ENCODE assay signal across 13 cellular contexts in genomic region chr4:138734746-138735145, GRCh38.
DNase-seq lines count a peak whose midpoint lies in the region; ATAC-seq, FAIRE-seq and TF ChIP-seq lines count a peak whose summit lies in the region.
"Had no signal": no experiment of that assay in that cellular context is flagged by ENCODE, and none has a peak within 500 bp of the region (broad histone marks: within the 10 kb centered on the region; RNA-seq: fewer than 3 reads in every experiment).

No MANE protein-coding gene starts in this region.

- CTCF ChIA-PET in K562 (lab: Yijun Ruan, JAX; ENCODE audit: low intra/inter-chr PET ratio) = no interaction called here
- CTCF ChIA-PET in T-cell (lab: Charles Lee) = no interaction called here

- POLR2A ChIA-PET in K562 (lab: Yijun Ruan, JAX) (interaction anchor here (0.6 kb wide), 1 partner anchor 34 kb away, joined by 3 read pairs; no protein-coding TSS in a partner anchor), T-cell (lab: Charles Lee) (no interaction called here)

- no peak overlapping the region for H3K4me3 Mint-ChIP-seq in T-cell
- H3K4me3 Mint-ChIP-seq: activated naive CD4-positive, alpha-beta T cell treated with anti-CD3 and anti-CD28 coated beads, Interleukin-2, amount 50 U/mL, for 24 hours had no signal

- H2AFZ ChIP-seq in K562 (ENCODE audit: low read depth, low read length) (no peak overlapping the region), hepatocyte (no peak overlapping the region)

- no peak for TF ChIP-seq EP300 in K562 (IDR thresholded peaks at IDR 0.05; ENCODE audit: low read length)

- ATAC-seq in K562 (no peak), T-cell (replicated peaks in 1 of 4) (no peak), heart right ventricle (no peak)
- ATAC-seq: esophagus mucosa, mucosa of descending colon had no signal

- H3K4me2 ChIP-seq in K562 (ENCODE audit: insufficient read depth, low read length) (no peak overlapping the region), hepatocyte (no peak overlapping the region)

- TF ChIP-seq CTCF in K562 (IDR thresholded peaks at IDR 0.05 in 2 of 3, conservative IDR thresholded peaks at IDR 0.05 in 1 of 3; ENCODE audit: insufficient read depth in 2 of 3, low read depth in 1 of 3, low read length in 3 of 3) (no peak), hepatocyte (IDR thresholded peaks at IDR 0.05; ENCODE audit: poor library complexity) (no peak), heart right ventricle (IDR thresholded peaks at IDR 0.05) (no peak)

- no peak for FAIRE-seq in K562 (lab: Jason Lieb, UNC)

- TF ChIP-seq POLR2A in K562 (conservative IDR thresholded peaks at IDR 0.05) = no peak

- H3K4me3 ChIP-seq in K562 = no peak overlapping the region
- no peak overlapping the region for H3K4me3 ChIP-seq in hepatocyte
- no peak overlapping the region for H3K4me3 ChIP-seq in heart right ventricle
- H3K4me3 ChIP-seq: mucosa of descending colon had no signal

- H3K9me3 Mint-ChIP-seq in T-cell = peaks cover 0 to 6% (median 4%) of the 10 kb centered on the region in 3 donors
- H3K9me3 Mint-ChIP-seq: activated naive CD4-positive, alpha-beta T cell treated with anti-CD3 and anti-CD28 coated beads, Interleukin-2, amount 50 U/mL, for 24 hours had no signal

- H3K36me3 Mint-ChIP-seq in T-cell = no peaks in the 10 kb centered on the region
- H3K36me3 Mint-ChIP-seq: activated naive CD4-positive, alpha-beta T cell treated with anti-CD3 and anti-CD28 coated beads, Interleukin-2, amount 50 U/mL, for 24 hours had no signal

- in situ Hi-C loops in K562 (cut with MboI) = no loop called here

- H3K4me1 Mint-ChIP-seq in T-cell = no peaks in the 10 kb centered on the region
- H3K4me1 Mint-ChIP-seq: activated naive CD4-positive, alpha-beta T cell treated with anti-CD3 and anti-CD28 coated beads, Interleukin-2, amount 50 U/mL, for 24 hours had no signal

- no peak overlapping the region for H3K27ac Mint-ChIP-seq in T-cell
- H3K27ac Mint-ChIP-seq: activated naive CD4-positive, alpha-beta T cell treated with anti-CD3 and anti-CD28 coated beads, Interleukin-2, amount 50 U/mL, for 24 hours had no signal

- H3K4me1 ChIP-seq in K562 (replicated peaks in 1 of 2; ENCODE audit: control insufficient read depth in 2 of 2, insufficient read depth in 2 of 2, low read length in 2 of 2) (no peaks in the 10 kb centered on the region), hepatocyte (ENCODE audit: insufficient read depth) (no peaks in the 10 kb centered on the region), heart right ventricle (peaks cover 0 to 17% (median 0%) of the 10 kb centered on the region in 9 donors)

- no peak overlapping the region for H3K27ac ChIP-seq in K562 (ENCODE audit: extremely low read depth, low read depth, low read length)
- H3K27ac ChIP-seq in hepatocyte = no peak overlapping the region
- no peak overlapping the region for H3K27ac ChIP-seq in heart right ventricle
- H3K27ac ChIP-seq: WERI-Rb-1 had no signal

- intact Hi-C loops in K562 (cut with micrococcal nuclease) (no loop called here), heart right ventricle (cut with DNase I) (no loop called here)

- H3K9me1 ChIP-seq in K562 (ENCODE audit: control insufficient read depth, insufficient read depth, low read length) = no peaks in the 10 kb centered on the region

- H3K9me2 ChIP-seq in hepatocyte (replicated peaks; ENCODE audit: insufficient read depth) = no peaks in the 10 kb centered on the region

- H3K79me2 ChIP-seq in K562 (ENCODE audit: control insufficient read depth, insufficient read depth, low read length) = no peaks in the 10 kb centered on the region
- no peaks in the 10 kb centered on the region for H3K79me2 ChIP-seq in hepatocyte

- no TSS peak for BruUV-seq in K562 (replicated peaks; lab: Mats Ljungman, UMichigan)

- 0% methylated on average over 1 of the region's 1 CpG for WGBS in K562 (ENCODE audit: insufficient coverage, low coverage, missing lambda C conversion rate)
- WGBS in hepatocyte (ENCODE audit: low lambda C conversion rate, missing lambda C conversion rate) = 44% methylated on average over 1 of the region's 1 CpG
- 57 to 68% methylated on average over 1 of the region's 1 CpG for WGBS in heart right ventricle, 2 donors

- no peak for TF ChIP-seq RAD21 in K562 (CRISPR knock-in tag; conservative IDR thresholded peaks at IDR 0.05 in 1 of 2, IDR thresholded peaks at IDR 0.05 in 1 of 2)

- peaks cover 0 to 6% of the 10 kb centered on the region in 2 donors for H3K27me3 Mint-ChIP-seq in T-cell

- H3K9me3 ChIP-seq in K562 (replicated peaks; ENCODE audit: control insufficient read depth, insufficient read depth, low read depth, low read length) = no peaks in the 10 kb centered on the region
- H3K9me3 ChIP-seq in hepatocyte (ENCODE audit: low read depth) = no peaks in the 10 kb centered on the region
- no peaks in the 10 kb centered on the region for H3K9me3 ChIP-seq in heart right ventricle
- H3K9me3 ChIP-seq: mucosa of descending colon had no signal

- peaks cover 0 to 3% of the 10 kb centered on the region in 2 experiments; a peak in 1 of 5 replicates for H3K27me3 ChIP-seq in K562 (ENCODE audit: control insufficient read depth in 2 of 2, insufficient read depth in 2 of 2, low read length in 2 of 2)
- no peaks in the 10 kb centered on the region for H3K27me3 ChIP-seq in hepatocyte
- no peaks in the 10 kb centered on the region for H3K27me3 ChIP-seq in heart right ventricle

- H3K9ac ChIP-seq in K562 (ENCODE audit: insufficient read depth in 1 of 2, low read depth in 2 of 2, low read length in 2 of 2) = no peak overlapping the region

- no peaks in the 10 kb centered on the region for H3K36me3 ChIP-seq in K562 (ENCODE audit: control insufficient read depth, insufficient read depth, low read length)
- H3K36me3 ChIP-seq in hepatocyte (replicated peaks; ENCODE audit: insufficient read depth, low read depth) = no peaks in the 10 kb centered on the region
- no peaks in the 10 kb centered on the region for H3K36me3 ChIP-seq in heart right ventricle
- H3K36me3 ChIP-seq: WERI-Rb-1 had no signal

- peak; percentile 4 for DNase-seq in A172 (ENCODE audit: low spot score)
- DNase-seq in GM03348 (ENCODE audit: low spot score) = peak; percentile 29
- no peak for DNase-seq in K562 (ENCODE audit: extremely low read depth in 1 of 4, low spot score in 3 of 4)
- DNase-seq in hepatocyte (ENCODE audit: low spot score) = peak; percentile 11
- DNase-seq in T-cell = no peak
- no peak for DNase-seq in NCI-H510A (lab: John Stamatoyannopoulos, UW)
- DNase-seq in heart right ventricle = no peak
- no peak for DNase-seq in NCI-H774 (lab: John Stamatoyannopoulos, UW)
- DNase-seq: DMS153, WERI-Rb-1 had no signal

- no peaks in the 10 kb centered on the region for H4K20me1 ChIP-seq in K562 (replicated peaks; ENCODE audit: control insufficient read depth, insufficient read depth, low read length)
- H4K20me1 ChIP-seq in hepatocyte (ENCODE audit: insufficient read depth, poor library complexity, severe bottlenecking) = no peaks in the 10 kb centered on the region

TF ChIP-seq in K562, 482 proteins besides CTCF, POLR2A, EP300 and RAD21:
- TF ChIP-seq CEBPG (CRISPR knock-in tag; IDR thresholded peaks at IDR 0.05) (no peak), CEBPG (tag; conservative IDR thresholded peaks at IDR 0.05 in 1 of 2, IDR thresholded peaks at IDR 0.05 in 1 of 2) (0 out of 4 replicates have a peak, but pooled peaks of 1 of the 2 experiments have one; percentile 18), ATF3 (IDR thresholded peaks at IDR 0.05) (peak; percentile 42), ATF3 (CRISPR knock-in tag; conservative IDR thresholded peaks at IDR 0.05) (no peak), ESRRA (IDR thresholded peaks at IDR 0.05; ENCODE audit: borderline replicate concordance, low read depth) (no peak)
- TF ChIP-seq, protein P1, sequence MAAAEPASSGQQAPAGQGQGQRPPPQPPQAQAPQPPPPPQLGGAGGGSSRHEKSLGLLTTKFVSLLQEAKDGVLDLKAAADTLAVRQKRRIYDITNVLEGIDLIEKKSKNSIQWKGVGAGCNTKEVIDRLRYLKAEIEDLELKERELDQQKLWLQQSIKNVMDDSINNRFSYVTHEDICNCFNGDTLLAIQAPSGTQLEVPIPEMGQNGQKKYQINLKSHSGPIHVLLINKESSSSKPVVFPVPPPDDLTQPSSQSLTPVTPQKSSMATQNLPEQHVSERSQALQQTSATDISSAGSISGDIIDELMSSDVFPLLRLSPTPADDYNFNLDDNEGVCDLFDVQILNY (CRISPR knock-in tag; IDR thresholded peaks at IDR 0.05) = no peak

Comparison
In these comparisons a context has a peak if more than half of its experiments do, and no peak if none do; other contexts are left out.
1. DNase-seq: peak in A172 (single experiment), GM03348 (single experiment) and hepatocyte (single experiment); none in K562 (0 of 4), T-cell (0 of 34), NCI-H510A (single experiment), heart right ventricle (0 of 2) and NCI-H774 (single experiment).